In the genomic region with DNA sequence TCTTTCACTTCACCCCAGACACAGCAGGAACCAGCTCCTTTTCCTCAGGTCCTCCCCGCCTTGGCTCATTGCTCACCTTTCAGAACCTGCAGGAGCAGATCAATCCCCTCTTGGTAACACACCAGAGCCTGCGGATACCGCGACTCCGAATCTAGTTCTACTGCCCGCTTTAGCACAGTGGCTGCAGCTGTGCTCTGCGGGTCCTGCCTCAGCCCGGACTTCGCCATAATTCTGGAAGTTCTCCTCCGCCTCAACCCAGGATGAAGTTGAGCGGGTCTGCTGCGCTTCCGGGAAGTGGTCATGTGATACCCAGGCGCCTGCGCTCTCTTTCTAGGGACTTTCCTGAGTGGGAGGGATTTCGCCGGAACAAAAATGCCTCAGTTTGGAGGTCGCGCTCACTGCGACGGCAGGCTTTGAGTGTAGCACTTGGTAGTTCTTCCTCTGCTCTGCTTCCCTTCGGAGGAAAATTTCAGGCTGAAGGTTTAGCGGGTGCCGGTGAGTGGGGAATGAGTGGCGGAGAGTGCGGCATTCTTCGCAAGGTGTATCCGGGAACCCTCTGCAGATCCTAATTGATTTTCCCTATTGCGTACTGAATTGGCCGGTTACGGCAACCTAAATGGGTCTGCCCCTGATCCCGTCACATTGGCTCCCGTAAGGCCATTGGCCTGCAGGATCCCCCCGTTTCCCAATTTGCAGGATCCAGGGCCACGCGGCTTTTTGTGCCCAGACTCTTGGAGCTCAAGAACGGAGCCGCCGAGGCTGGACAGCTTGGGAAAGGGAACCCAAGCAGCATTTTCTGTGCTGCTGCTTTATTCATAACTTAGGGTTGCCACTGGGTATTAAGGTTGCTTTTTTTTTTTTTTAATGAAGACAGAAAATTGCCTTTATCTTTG, we compare ENCODE assay signal across 8 cellular contexts.
DNase-seq lines count a peak whose midpoint lies in the region; ATAC-seq and TF ChIP-seq lines count a peak whose summit lies in the region.

A gene (minus strand): TSS at position 304 of the 893 bp plus-strand sequence. CDS start 77 bp downstream, at position 227.
A gene (plus strand): TSS at position 430 of the 893 bp plus-strand sequence. CDS start 5,020 bp downstream, outside the sequence.

- TF ChIP-seq CTCF in MM.1S (IDR thresholded peaks at IDR 0.05; ENCODE audit: low read length) (no peak), nephron progenitor cell (IDR thresholded peaks at IDR 0.05) (no peak)

- H3K4me2 ChIP-seq in MM.1S (ENCODE audit: low read depth, low read length): peak within 1 kb of the TSS; percentile 62

- peak within 1 kb of the TSS; percentile 43; the same call in 1 of the 2 replicates for H3K27ac ChIP-seq in MM.1S (ENCODE audit: low read length)

- peak within 1 kb of the TSS; percentile 92 for H2AFZ ChIP-seq in MM.1S (ENCODE audit: low read length)

- H3K9me2 ChIP-seq in MM.1S (replicated peaks; ENCODE audit: insufficient read depth, low read length): no peaks in the 10 kb centered on the region

- H3K9ac ChIP-seq in ES-I3 (ENCODE audit: low read depth, low read length): peak within 1 kb of the TSS; percentile 90
- H3K9ac ChIP-seq in MM.1S (ENCODE audit: low read length): peak within 1 kb of the TSS; percentile 78

- peaks cover 92% of the 10 kb centered on the region for H3K79me2 ChIP-seq in MM.1S (ENCODE audit: low read length)

- no peaks in the 10 kb centered on the region for H3K27me3 Mint-ChIP-seq in nephron progenitor cell (ENCODE audit: low read depth, poor library complexity)
- no peaks in the 10 kb centered on the region for H3K27me3 Mint-ChIP-seq in stimulated activated naive CD8-positive, alpha-beta T cell treated with anti-CD3 and anti-CD28 coated beads, Interleukin-15, amount 100 ng/mL, for 72 hours

- H3F3A ChIP-seq in MM.1S (ENCODE audit: insufficient read depth, low read length): no peaks in the 10 kb centered on the region

- H3K4me3 ChIP-seq in HAP-1 (peak within 1 kb of the TSS; percentile 73), MM.1S (ENCODE audit: low read length) (peak within 1 kb of the TSS; percentile 89)

- H3K27me3 ChIP-seq in HAP-1 (ENCODE audit: low read depth) (no peaks in the 10 kb centered on the region), MM.1S (replicated peaks; ENCODE audit: insufficient read depth, low read length) (no peaks in the 10 kb centered on the region)

- peak within 1 kb of the TSS; percentile 100 for H3K4me3 Mint-ChIP-seq in nephron progenitor cell
- H3K4me3 Mint-ChIP-seq in stimulated activated naive CD8-positive, alpha-beta T cell treated with anti-CD3 and anti-CD28 coated beads, Interleukin-15, amount 100 ng/mL, for 72 hours: peak within 1 kb of the TSS; percentile 99

- H3K4me1 Mint-ChIP-seq in nephron progenitor cell: peaks cover 42% of the 10 kb centered on the region
- H3K4me1 Mint-ChIP-seq in stimulated activated naive CD8-positive, alpha-beta T cell treated with anti-CD3 and anti-CD28 coated beads, Interleukin-15, amount 100 ng/mL, for 72 hours: peaks cover 55% of the 10 kb centered on the region

- no peaks in the 10 kb centered on the region for H4K20me1 ChIP-seq in MM.1S (ENCODE audit: insufficient read depth, low read length)

- H3K9me3 ChIP-seq in ES-I3 (ENCODE audit: control insufficient read depth, insufficient read depth, low read length) (no peaks in the 10 kb centered on the region), HAP-1 (no peaks in the 10 kb centered on the region), MM.1S (replicated peaks; ENCODE audit: insufficient read depth, low read length) (no peaks in the 10 kb centered on the region)

- in situ Hi-C loops in HAP-1 (cut with MboI; ENCODE audit: low sequenced_read_pairs): loop anchor here (25.0 kb wide), 1 partner anchor 306 kb away; a partner anchor contains a TSS

- H3K36me3 Mint-ChIP-seq in nephron progenitor cell (ENCODE audit: low read depth): peaks cover 25% of the 10 kb centered on the region

- H3K27ac Mint-ChIP-seq in nephron progenitor cell: peak within 1 kb of the TSS; percentile 98
- peak within 1 kb of the TSS; percentile 98 to 99 for H3K27ac Mint-ChIP-seq in stimulated activated naive CD8-positive, alpha-beta T cell treated with anti-CD3 and anti-CD28 coated beads, Interleukin-15, amount 100 ng/mL, for 72 hours

- DNase-seq in HAP-1 (ENCODE audit: low spot score in 2 of 2) (peak; percentile 93), MM.1S (peak; percentile 96), SIG-M5 (lab: John Stamatoyannopoulos, UW) (peak; percentile 83), activated gamma-delta T cell (lab: John Stamatoyannopoulos, UW) (peak; percentile 49), fibroblast of the conjunctiva (ENCODE audit: low read depth) (peak; percentile 88), nephron progenitor cell (peak; percentile 86)
- peak; percentile 88 to 91 for DNase-seq in stimulated activated naive CD8-positive, alpha-beta T cell treated with anti-CD3 and anti-CD28 coated beads, Interleukin-15, amount 100 ng/mL, for 72 hours

- H3K9me3 Mint-ChIP-seq in nephron progenitor cell: peaks cover 8% of the 10 kb centered on the region
- no peaks in the 10 kb centered on the region for H3K9me3 Mint-ChIP-seq in stimulated activated naive CD8-positive, alpha-beta T cell treated with anti-CD3 and anti-CD28 coated beads, Interleukin-15, amount 100 ng/mL, for 72 hours

- peak; percentile 96 for ATAC-seq in stimulated activated naive CD8-positive, alpha-beta T cell treated with anti-CD3 and anti-CD28 coated beads, Interleukin-15, amount 100 ng/mL, for 72 hours

- 0 out of 2 replicates have a peak, but pooled peaks cover 4% of the 10 kb centered on the region for H3K4me1 ChIP-seq in ES-I3 (ENCODE audit: insufficient read depth, low read length)
- peaks cover 7% of the 10 kb centered on the region for H3K4me1 ChIP-seq in HAP-1
- peaks cover 10% of the 10 kb centered on the region; the same call in 1 of the 2 replicates for H3K4me1 ChIP-seq in MM.1S (ENCODE audit: low read length)

- no peaks in the 10 kb centered on the region for H3K36me3 ChIP-seq in ES-I3 (ENCODE audit: insufficient read depth, low read length)
- H3K36me3 ChIP-seq in HAP-1 (replicated peaks): no peaks in the 10 kb centered on the region; the same call in none of the 2 replicates
- H3K36me3 ChIP-seq in MM.1S (replicated peaks; ENCODE audit: insufficient read depth, low read length): no peaks in the 10 kb centered on the region

Comparison
In these comparisons a context has a peak if more than half of its experiments do, and no peak if none do; other contexts are left out.
1. Peak in every context shown above with its lines: DNase-seq, ATAC-seq, H3K4me3 ChIP-seq and H3K27ac ChIP-seq.